In genomic region chr6:71287926-71288227, GRCh38 we compare ENCODE assay signal across 1 cellular context.
TF ChIP-seq lines count a peak whose summit lies in the region.

No MANE protein-coding gene starts in this region.

TF ChIP-seq in HEK293, 187 proteins besides CTCF, POLR2A, EP300 and RAD21 (continued from another document):
- TF ChIP-seq, protein P1, sequence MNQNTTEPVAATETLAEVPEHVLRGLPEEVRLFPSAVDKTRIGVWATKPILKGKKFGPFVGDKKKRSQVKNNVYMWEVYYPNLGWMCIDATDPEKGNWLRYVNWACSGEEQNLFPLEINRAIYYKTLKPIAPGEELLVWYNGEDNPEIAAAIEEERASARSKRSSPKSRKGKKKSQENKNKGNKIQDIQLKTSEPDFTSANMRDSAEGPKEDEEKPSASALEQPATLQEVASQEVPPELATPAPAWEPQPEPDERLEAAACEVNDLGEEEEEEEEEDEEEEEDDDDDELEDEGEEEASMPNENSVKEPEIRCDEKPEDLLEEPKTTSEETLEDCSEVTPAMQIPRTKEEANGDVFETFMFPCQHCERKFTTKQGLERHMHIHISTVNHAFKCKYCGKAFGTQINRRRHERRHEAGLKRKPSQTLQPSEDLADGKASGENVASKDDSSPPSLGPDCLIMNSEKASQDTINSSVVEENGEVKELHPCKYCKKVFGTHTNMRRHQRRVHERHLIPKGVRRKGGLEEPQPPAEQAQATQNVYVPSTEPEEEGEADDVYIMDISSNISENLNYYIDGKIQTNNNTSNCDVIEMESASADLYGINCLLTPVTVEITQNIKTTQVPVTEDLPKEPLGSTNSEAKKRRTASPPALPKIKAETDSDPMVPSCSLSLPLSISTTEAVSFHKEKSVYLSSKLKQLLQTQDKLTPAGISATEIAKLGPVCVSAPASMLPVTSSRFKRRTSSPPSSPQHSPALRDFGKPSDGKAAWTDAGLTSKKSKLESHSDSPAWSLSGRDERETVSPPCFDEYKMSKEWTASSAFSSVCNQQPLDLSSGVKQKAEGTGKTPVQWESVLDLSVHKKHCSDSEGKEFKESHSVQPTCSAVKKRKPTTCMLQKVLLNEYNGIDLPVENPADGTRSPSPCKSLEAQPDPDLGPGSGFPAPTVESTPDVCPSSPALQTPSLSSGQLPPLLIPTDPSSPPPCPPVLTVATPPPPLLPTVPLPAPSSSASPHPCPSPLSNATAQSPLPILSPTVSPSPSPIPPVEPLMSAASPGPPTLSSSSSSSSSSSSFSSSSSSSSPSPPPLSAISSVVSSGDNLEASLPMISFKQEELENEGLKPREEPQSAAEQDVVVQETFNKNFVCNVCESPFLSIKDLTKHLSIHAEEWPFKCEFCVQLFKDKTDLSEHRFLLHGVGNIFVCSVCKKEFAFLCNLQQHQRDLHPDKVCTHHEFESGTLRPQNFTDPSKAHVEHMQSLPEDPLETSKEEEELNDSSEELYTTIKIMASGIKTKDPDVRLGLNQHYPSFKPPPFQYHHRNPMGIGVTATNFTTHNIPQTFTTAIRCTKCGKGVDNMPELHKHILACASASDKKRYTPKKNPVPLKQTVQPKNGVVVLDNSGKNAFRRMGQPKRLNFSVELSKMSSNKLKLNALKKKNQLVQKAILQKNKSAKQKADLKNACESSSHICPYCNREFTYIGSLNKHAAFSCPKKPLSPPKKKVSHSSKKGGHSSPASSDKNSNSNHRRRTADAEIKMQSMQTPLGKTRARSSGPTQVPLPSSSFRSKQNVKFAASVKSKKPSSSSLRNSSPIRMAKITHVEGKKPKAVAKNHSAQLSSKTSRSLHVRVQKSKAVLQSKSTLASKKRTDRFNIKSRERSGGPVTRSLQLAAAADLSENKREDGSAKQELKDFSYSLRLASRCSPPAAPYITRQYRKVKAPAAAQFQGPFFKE (tag by site-specific recombination; IDR thresholded peaks at IDR 0.05; ENCODE audit: borderline replicate concordance): no peak
- TF ChIP-seq ZNF596 (tag by site-specific recombination; IDR thresholded peaks at IDR 0.05) (no peak), ZNF639 (tag by site-specific recombination; IDR thresholded peaks at IDR 0.05) (no peak), ZNF621 (tag by site-specific recombination; IDR thresholded peaks at IDR 0.05) (no peak), ZNF664 (tag by site-specific recombination; IDR thresholded peaks at IDR 0.05) (no peak), BCL11B (tag by site-specific recombination; IDR thresholded peaks at IDR 0.05; ENCODE audit: low read depth) (no peak), SETDB1 (IDR thresholded peaks at IDR 0.05; ENCODE audit: insufficient read length, low read length) (no peak)
